ENCODE assay signal across 18 cellular contexts in genomic region chr20:50052550-50052949, GRCh38.
"Had no signal": no experiment of that assay in that cellular context is flagged by ENCODE, and none has a peak within 500 bp of the region (broad histone marks: within the 10 kb centered on the region; RNA-seq: fewer than 3 reads in every experiment).

No MANE protein-coding gene starts in this region.

- H3K9me3 Mint-ChIP-seq: activated naive CD8-positive, alpha-beta T cell treated with anti-CD3 and anti-CD28 coated beads, Interleukin-2, amount 10 ng/mL, durations not matched to agents 7 days and 5 days; activated T-helper 1 cell treated with anti-CD3 and anti-CD28 coated beads, Interleukin-12 subunit alpha, Interleukin-12 subunit beta, Interleukin-2, Interleukin-4 antibody, amounts not matched to agents 30 ng/mL and 10 ng/mL and 1 ng/mL, durations not matched to agents 14 hours and 24 hours and 36 hours; central memory CD8-positive, alpha-beta T cell had no signal

- H3K9me3 ChIP-seq: esophagus muscularis mucosa, neutrophil, upper lobe of left lung had no signal

- H3K36me3 ChIP-seq: brain microvascular endothelial cell, esophagus muscularis mucosa, neutrophil, upper lobe of left lung had no signal

- DNase-seq: activated CD4-positive, alpha-beta T cell treated with anti-CD3 and anti-CD28 coated beads, Interleukin-2, amount 50 U/mL, for 1 hour; activated CD8-positive, alpha-beta memory T cell treated with anti-CD3 and anti-CD28 coated beads for 24 hours; activated naive CD4-positive, alpha-beta T cell; activated naive CD8-positive, alpha-beta T cell treated with anti-CD3 and anti-CD28 coated beads, Interleukin-2, amount 10 ng/mL, durations not matched to agents 7 days and 5 days; brain microvascular endothelial cell; effector CD4-positive, alpha-beta T cell; islet precursor cell; midbrain; posterior cingulate gyrus; small intestine; stimulated activated naive CD8-positive, alpha-beta T cell treated with anti-CD3 and anti-CD28 coated beads, Interleukin-15, Interleukin-2, amounts not matched to agents 100 U/mL and 50 U/mL, for 24 hours had no signal

- H3K27me3 ChIP-seq: brain microvascular endothelial cell, esophagus muscularis mucosa, upper lobe of left lung had no signal

- H3K27ac Mint-ChIP-seq: activated naive CD8-positive, alpha-beta T cell treated with anti-CD3 and anti-CD28 coated beads, Interleukin-2, amount 10 ng/mL, durations not matched to agents 7 days and 5 days; activated T-helper 1 cell treated with anti-CD3 and anti-CD28 coated beads, Interleukin-12 subunit alpha, Interleukin-12 subunit beta, Interleukin-2, Interleukin-4 antibody, amounts not matched to agents 30 ng/mL and 10 ng/mL and 1 ng/mL, durations not matched to agents 14 hours and 24 hours and 36 hours had no signal

- H3K27ac ChIP-seq: brain microvascular endothelial cell, coronary artery, esophagus muscularis mucosa, neutrophil, upper lobe of left lung had no signal

- H3K4me3 ChIP-seq: coronary artery, esophagus muscularis mucosa, lung, upper lobe of left lung had no signal

- H3K4me3 Mint-ChIP-seq: activated naive CD8-positive, alpha-beta T cell treated with anti-CD3 and anti-CD28 coated beads, Interleukin-2, amount 10 ng/mL, durations not matched to agents 7 days and 5 days; activated T-helper 1 cell treated with anti-CD3 and anti-CD28 coated beads, Interleukin-12 subunit alpha, Interleukin-12 subunit beta, Interleukin-2, Interleukin-4 antibody, amounts not matched to agents 30 ng/mL and 10 ng/mL and 1 ng/mL, durations not matched to agents 14 hours and 24 hours and 36 hours; central memory CD8-positive, alpha-beta T cell had no signal

- H3K36me3 Mint-ChIP-seq: activated naive CD8-positive, alpha-beta T cell treated with anti-CD3 and anti-CD28 coated beads, Interleukin-2, amount 10 ng/mL, durations not matched to agents 7 days and 5 days had no signal
